18 cellular contexts compared by ENCODE assay signal in the genomic region with DNA sequence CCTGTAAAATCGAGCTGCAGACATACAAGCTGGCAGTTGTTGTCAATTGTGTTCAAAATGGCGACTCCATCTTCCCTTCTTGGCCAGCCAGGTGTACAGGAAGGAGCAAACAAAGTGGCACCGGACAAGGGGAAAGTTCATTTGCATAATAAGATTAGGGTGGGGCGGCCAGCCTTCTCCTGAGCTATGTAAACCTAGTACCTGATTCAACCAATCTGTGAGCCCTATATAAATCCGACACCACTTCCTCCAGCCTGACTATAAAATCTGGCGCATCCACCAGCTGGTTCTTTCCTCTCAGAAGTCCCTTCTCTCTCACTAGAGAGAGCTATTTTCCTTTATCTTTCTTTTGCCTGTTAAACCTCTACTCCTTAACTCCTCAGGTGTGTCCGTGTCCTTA. TPM values are rescaled to one million over a fixed set of nuclear protein-coding genes. Genes with fewer than 3 reads are reported as not detected.
DNase-seq lines count a peak whose midpoint lies in the region; ATAC-seq and TF ChIP-seq lines count a peak whose summit lies in the region.
"Had no signal": no experiment of that assay in that cellular context is flagged by ENCODE, and none has a peak within 500 bp of the region (broad histone marks: within the 10 kb centered on the region; RNA-seq: fewer than 3 reads in every experiment).

No MANE protein-coding gene starts in this region.

- no peak overlapping the region for H3K27ac ChIP-seq in BLaER1
- H3K27ac ChIP-seq: stomach, uterus had no signal

- H3K4me1 ChIP-seq in BLaER1 = peaks cover 16% of the 10 kb centered on the region
- H3K4me1 ChIP-seq: stomach, uterus had no signal

- no peaks in the 10 kb centered on the region for H3K36me3 ChIP-seq in BLaER1
- H3K36me3 ChIP-seq: stomach, uterus had no signal

- no peak for ATAC-seq in GM18511 (IDR thresholded peaks at IDR 0.05; ENCODE audit: unreplicated experiment)
- ATAC-seq in GM21825 (IDR thresholded peaks at IDR 0.05; ENCODE audit: unreplicated experiment) = no peak
- ATAC-seq: left cardiac atrium had no signal

- 0 out of 2 replicates have a peak, but pooled peaks cover 9% of the 10 kb centered on the region for H3K9me3 ChIP-seq in BLaER1
- H3K9me3 ChIP-seq: stomach, uterus had no signal

- H3K27me3 ChIP-seq in BLaER1 = no peaks in the 10 kb centered on the region
- H3K27me3 ChIP-seq: stomach, uterus had no signal

- TF ChIP-seq CTCF in epithelial cell of proximal tubule (conservative IDR thresholded peaks at IDR 0.05; ENCODE audit: low read depth, low read length) = peak; percentile 26

- peak overlapping the region; percentile 36 for H3K4me2 ChIP-seq in BLaER1

- DNase-seq in H4 (ENCODE audit: low spot score) (peak; percentile 40), NCI-H526 treated with DMSO at 0.1 percent for 48 hours (lab: John Stamatoyannopoulos, UW) (peak; percentile 78), epithelial cell of proximal tubule (ENCODE audit: low read depth) (no peak), epidermal melanocyte (ENCODE audit: insufficient read length, low spot score) (no peak), NCI-H128 (lab: John Stamatoyannopoulos, UW; ENCODE audit: unreplicated experiment) (no peak)
- DNase-seq: activated B cell treated with CpG ODN at 0.5 μM for 24 hours; activated CD8-positive, alpha-beta memory T cell treated with anti-CD3 and anti-CD28 coated beads, Interleukin-2, amount 50 U/mL, for 48 hours; activated naive CD4-positive, alpha-beta T cell treated with anti-CD3 and anti-CD28 coated beads for 36 hours; C1 segment of cervical spinal cord; GDM1; HFFc6; Kasumi-1; left cardiac atrium; stomach; uterus had no signal

- no peaks in the 10 kb centered on the region for H4K20me1 ChIP-seq in BLaER1

- no peak overlapping the region for H3K9ac ChIP-seq in BLaER1

- no peak overlapping the region for H3K4me3 ChIP-seq in BLaER1
- H3K4me3 ChIP-seq in epithelial cell of proximal tubule (ENCODE audit: low read depth, low read length) = no peak overlapping the region
- H3K4me3 ChIP-seq: stomach, uterus had no signal

RNA-seq across cellular contexts. Expression of a gene that starts 8.1 kb away (rescaled TPM):
- 45.2 and 65.6 TPM in 2 replicates for total RNA-seq in H4 (2014; rRNA removed; shearing (Covaris generic))
- 73.1 and 91.7 TPM in 2 replicates for total RNA-seq in epithelial cell of proximal tubule

Comparison
In these comparisons a context has a peak if more than half of its experiments do, and no peak if none do; other contexts are left out.
1. DNase-seq: peak in H4 (single experiment) and NCI-H526 treated with DMSO at 0.1 percent for 48 hours (single experiment); none in epithelial cell of proximal tubule (single experiment), epidermal melanocyte (single experiment) and NCI-H128 (single experiment).